Comparison of ENCODE assay signal across 1 cellular context in genomic region chr4:145154573-145154972, GRCh38.
TF ChIP-seq lines count a peak whose summit lies in the region.

No MANE protein-coding gene starts in this region.

TF ChIP-seq in H1, 55 proteins besides CTCF, POLR2A, EP300 and RAD21:
- TF ChIP-seq GTF2F1 (IDR thresholded peaks at IDR 0.05; ENCODE audit: borderline replicate concordance, low read depth, low read length) (no peak), PHF8 (conservative IDR thresholded peaks at IDR 0.05; ENCODE audit: low read depth, low read length) (no peak), TEAD4 (IDR thresholded peaks at IDR 0.05; ENCODE audit: low read depth, low read length) (no peak), TBP (IDR thresholded peaks at IDR 0.05; ENCODE audit: low read depth, low read length) (no peak), KDM1A (IDR thresholded peaks at IDR 0.05; ENCODE audit: borderline replicate concordance, low read length) (no peak), JUN (IDR thresholded peaks at IDR 0.05; ENCODE audit: low read depth, low read length) (no peak), EGR1 (IDR thresholded peaks at IDR 0.05; ENCODE audit: borderline replicate concordance, low read depth, low read length) (no peak), SRF (IDR thresholded peaks at IDR 0.05; ENCODE audit: low read depth, low read length) (no peak)
